Comparison of ENCODE assay signal across 1 cellular context in the genomic region with DNA sequence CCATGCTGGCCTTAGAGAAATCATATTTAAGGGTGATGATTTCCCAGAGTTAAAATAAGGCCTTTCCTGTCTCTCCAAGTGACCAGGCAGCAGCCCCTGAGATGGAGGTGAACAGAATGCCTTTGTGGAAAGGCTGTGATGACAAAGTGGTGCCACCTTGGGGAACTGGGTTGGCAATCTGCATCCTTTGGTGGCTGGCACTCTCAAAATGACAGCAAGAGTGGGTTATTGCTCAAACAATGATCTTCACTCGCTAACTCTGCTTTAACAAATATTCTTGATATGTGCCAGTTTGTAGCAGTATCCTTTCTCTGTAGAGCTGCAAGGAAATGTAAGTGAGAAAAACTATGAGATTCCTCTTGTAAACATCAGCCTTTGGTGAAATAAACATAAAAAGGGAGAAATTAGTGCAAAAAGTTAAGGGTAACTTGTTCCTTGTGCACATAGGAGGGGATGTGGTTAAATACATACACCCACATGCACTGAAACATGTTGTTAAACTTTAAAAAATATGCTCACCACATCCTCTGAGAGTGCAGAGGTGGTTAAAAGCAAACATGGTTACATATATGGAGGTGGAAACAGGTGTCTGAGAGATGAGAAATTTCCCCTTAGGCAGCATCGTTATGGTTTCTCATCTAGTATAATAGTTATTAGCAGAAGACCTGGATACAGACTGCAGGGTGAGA.
TF ChIP-seq lines count a peak whose summit lies in the region.

No MANE protein-coding gene starts in this region.

TF ChIP-seq in GM12878, 131 proteins besides CTCF, POLR2A, EP300 and RAD21 (continued from another document):
- TF ChIP-seq, protein P1, sequence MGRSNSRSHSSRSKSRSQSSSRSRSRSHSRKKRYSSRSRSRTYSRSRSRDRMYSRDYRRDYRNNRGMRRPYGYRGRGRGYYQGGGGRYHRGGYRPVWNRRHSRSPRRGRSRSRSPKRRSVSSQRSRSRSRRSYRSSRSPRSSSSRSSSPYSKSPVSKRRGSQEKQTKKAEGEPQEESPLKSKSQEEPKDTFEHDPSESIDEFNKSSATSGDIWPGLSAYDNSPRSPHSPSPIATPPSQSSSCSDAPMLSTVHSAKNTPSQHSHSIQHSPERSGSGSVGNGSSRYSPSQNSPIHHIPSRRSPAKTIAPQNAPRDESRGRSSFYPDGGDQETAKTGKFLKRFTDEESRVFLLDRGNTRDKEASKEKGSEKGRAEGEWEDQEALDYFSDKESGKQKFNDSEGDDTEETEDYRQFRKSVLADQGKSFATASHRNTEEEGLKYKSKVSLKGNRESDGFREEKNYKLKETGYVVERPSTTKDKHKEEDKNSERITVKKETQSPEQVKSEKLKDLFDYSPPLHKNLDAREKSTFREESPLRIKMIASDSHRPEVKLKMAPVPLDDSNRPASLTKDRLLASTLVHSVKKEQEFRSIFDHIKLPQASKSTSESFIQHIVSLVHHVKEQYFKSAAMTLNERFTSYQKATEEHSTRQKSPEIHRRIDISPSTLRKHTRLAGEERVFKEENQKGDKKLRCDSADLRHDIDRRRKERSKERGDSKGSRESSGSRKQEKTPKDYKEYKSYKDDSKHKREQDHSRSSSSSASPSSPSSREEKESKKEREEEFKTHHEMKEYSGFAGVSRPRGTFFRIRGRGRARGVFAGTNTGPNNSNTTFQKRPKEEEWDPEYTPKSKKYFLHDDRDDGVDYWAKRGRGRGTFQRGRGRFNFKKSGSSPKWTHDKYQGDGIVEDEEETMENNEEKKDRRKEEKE (IDR thresholded peaks at IDR 0.05), result no peak
- TF ChIP-seq KDM1A (IDR thresholded peaks at IDR 0.05; ENCODE audit: borderline replicate concordance), result no peak
- TF ChIP-seq, protein P2, sequence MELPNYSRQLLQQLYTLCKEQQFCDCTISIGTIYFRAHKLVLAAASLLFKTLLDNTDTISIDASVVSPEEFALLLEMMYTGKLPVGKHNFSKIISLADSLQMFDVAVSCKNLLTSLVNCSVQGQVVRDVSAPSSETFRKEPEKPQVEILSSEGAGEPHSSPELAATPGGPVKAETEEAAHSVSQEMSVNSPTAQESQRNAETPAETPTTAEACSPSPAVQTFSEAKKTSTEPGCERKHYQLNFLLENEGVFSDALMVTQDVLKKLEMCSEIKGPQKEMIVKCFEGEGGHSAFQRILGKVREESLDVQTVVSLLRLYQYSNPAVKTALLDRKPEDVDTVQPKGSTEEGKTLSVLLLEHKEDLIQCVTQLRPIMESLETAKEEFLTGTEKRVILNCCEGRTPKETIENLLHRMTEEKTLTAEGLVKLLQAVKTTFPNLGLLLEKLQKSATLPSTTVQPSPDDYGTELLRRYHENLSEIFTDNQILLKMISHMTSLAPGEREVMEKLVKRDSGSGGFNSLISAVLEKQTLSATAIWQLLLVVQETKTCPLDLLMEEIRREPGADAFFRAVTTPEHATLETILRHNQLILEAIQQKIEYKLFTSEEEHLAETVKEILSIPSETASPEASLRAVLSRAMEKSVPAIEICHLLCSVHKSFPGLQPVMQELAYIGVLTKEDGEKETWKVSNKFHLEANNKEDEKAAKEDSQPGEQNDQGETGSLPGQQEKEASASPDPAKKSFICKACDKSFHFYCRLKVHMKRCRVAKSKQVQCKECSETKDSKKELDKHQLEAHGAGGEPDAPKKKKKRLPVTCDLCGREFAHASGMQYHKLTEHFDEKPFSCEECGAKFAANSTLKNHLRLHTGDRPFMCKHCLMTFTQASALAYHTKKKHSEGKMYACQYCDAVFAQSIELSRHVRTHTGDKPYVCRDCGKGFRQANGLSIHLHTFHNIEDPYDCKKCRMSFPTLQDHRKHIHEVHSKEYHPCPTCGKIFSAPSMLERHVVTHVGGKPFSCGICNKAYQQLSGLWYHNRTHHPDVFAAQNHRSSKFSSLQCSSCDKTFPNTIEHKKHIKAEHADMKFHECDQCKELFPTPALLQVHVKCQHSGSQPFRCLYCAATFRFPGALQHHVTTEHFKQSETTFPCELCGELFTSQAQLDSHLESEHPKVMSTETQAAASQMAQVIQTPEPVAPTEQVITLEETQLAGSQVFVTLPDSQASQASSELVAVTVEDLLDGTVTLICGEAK (IDR thresholded peaks at IDR 0.05; ENCODE audit: borderline replicate concordance), result peak; percentile 29; the same call in 1 of the 2 replicates
- TF ChIP-seq NFIC (IDR thresholded peaks at IDR 0.05; ENCODE audit: low read depth, low read length), result peak; percentile 43; the same call in 1 of the 2 replicates
- TF ChIP-seq TCF12 (IDR thresholded peaks at IDR 0.05; ENCODE audit: low read depth, low read length), result 0 out of 2 replicates have a peak, but pooled peaks have one; percentile 39
- no peak for TF ChIP-seq PAX5 (IDR thresholded peaks at IDR 0.05; ENCODE audit: borderline replicate concordance, low read depth, low read length)
- TF ChIP-seq RUNX3 (IDR thresholded peaks at IDR 0.05; ENCODE audit: low read length), result peak; percentile 79
- peak; percentile 73; the same call in 1 of the 2 replicates for TF ChIP-seq DPF2 (IDR thresholded peaks at IDR 0.05)
- TF ChIP-seq, protein P3, sequence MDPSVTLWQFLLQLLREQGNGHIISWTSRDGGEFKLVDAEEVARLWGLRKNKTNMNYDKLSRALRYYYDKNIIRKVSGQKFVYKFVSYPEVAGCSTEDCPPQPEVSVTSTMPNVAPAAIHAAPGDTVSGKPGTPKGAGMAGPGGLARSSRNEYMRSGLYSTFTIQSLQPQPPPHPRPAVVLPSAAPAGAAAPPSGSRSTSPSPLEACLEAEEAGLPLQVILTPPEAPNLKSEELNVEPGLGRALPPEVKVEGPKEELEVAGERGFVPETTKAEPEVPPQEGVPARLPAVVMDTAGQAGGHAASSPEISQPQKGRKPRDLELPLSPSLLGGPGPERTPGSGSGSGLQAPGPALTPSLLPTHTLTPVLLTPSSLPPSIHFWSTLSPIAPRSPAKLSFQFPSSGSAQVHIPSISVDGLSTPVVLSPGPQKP (IDR thresholded peaks at IDR 0.05; ENCODE audit: low read depth, low read length), result peak; percentile 34; the same call in 1 of the 2 replicates
- TF ChIP-seq, protein P4, sequence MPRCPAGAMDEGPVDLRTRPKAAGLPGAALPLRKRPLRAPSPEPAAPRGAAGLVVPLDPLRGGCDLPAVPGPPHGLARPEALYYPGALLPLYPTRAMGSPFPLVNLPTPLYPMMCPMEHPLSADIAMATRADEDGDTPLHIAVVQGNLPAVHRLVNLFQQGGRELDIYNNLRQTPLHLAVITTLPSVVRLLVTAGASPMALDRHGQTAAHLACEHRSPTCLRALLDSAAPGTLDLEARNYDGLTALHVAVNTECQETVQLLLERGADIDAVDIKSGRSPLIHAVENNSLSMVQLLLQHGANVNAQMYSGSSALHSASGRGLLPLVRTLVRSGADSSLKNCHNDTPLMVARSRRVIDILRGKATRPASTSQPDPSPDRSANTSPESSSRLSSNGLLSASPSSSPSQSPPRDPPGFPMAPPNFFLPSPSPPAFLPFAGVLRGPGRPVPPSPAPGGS (IDR thresholded peaks at IDR 0.05; ENCODE audit: borderline replicate concordance, insufficient read depth, low read depth, low read length, poor library complexity, severe bottlenecking), result no peak
- TF ChIP-seq CHD2 (IDR thresholded peaks at IDR 0.05; ENCODE audit: borderline replicate concordance, low read depth, low read length), result peak; percentile 38; the same call in 1 of the 2 replicates
- TF ChIP-seq IKZF1 (conservative IDR thresholded peaks at IDR 0.05), result peak; percentile 55
- peak; percentile 34; the same call in 1 of the 2 replicates for TF ChIP-seq BMI1 (IDR thresholded peaks at IDR 0.05; ENCODE audit: borderline replicate concordance)
- TF ChIP-seq TAF1 (IDR thresholded peaks at IDR 0.05; ENCODE audit: borderline replicate concordance, low read depth, low read length), result no peak
- TF ChIP-seq ATF7 (IDR thresholded peaks at IDR 0.05; ENCODE audit: low read depth), result peak; percentile 60; the same call in 1 of the 2 replicates
- TF ChIP-seq NR2F1 (conservative IDR thresholded peaks at IDR 0.05), result 0 out of 2 replicates have a peak, but pooled peaks have one; percentile 15
TF ChIP-seq in GM12878: peak in this region for 18.
